Comparison of ENCODE assay signal across 16 cellular contexts in genomic region chr18:56085561-56085960, GRCh38.
DNase-seq lines count a peak whose midpoint lies in the region; TF ChIP-seq lines count a peak whose summit lies in the region.
"Had no signal": no experiment of that assay in that cellular context is flagged by ENCODE, and none has a peak within 500 bp of the region (broad histone marks: within the 10 kb centered on the region; RNA-seq: fewer than 3 reads in every experiment).

No MANE protein-coding gene starts in this region.

- no peak overlapping the region for H2AFZ ChIP-seq in mammary epithelial cell (ENCODE audit: low read depth, low read length)
- H2AFZ ChIP-seq: neural progenitor cell had no signal

- CTCF ChIA-PET in AG04449 (lab: Yijun Ruan, JAX), result interaction anchor here (1.2 kb wide), 1 partner anchor 88 kb away, joined by 3 read pairs; no protein-coding TSS in a partner anchor
- CTCF ChIA-PET in mammary epithelial cell (lab: Charles Lee; ENCODE audit: low non-redundant PET), result no interaction called here

- TF ChIP-seq POLR2A in spleen (IDR thresholded peaks at IDR 0.05), result no peak

- POLR2A ChIA-PET in AG04449 (lab: Yijun Ruan, JAX), result no interaction called here

- H3K27ac ChIP-seq in mammary epithelial cell (ENCODE audit: insufficient read depth, low read depth, low read length) (no peak overlapping the region), left ventricle myocardium inferior (replicated peaks) (peak overlapping the region; percentile 74), spleen (no peak overlapping the region)
- H3K27ac ChIP-seq: neural progenitor cell, stomach had no signal

- H3K9me3 ChIP-seq in mammary epithelial cell (replicated peaks; ENCODE audit: insufficient read depth, low read length) (no peaks in the 10 kb centered on the region), left ventricle myocardium inferior (replicated peaks) (no peaks in the 10 kb centered on the region), spleen (no peaks in the 10 kb centered on the region)
- H3K9me3 ChIP-seq: Caco-2, stomach had no signal

- H3K27me3 ChIP-seq in mammary epithelial cell (ENCODE audit: insufficient read depth, low read length) (no peaks in the 10 kb centered on the region), left ventricle myocardium inferior (ENCODE audit: low read depth) (no peaks in the 10 kb centered on the region), spleen (replicated peaks in 1 of 7) (no peaks in the 10 kb centered on the region)
- H3K27me3 ChIP-seq: neural progenitor cell, stomach had no signal

- in situ Hi-C loops in mammary epithelial cell (cut with MboI; ENCODE audit: low sequenced_read_pairs in 2 of 2), result no loop called here

- intact Hi-C loops in mammary epithelial cell (cut with micrococcal nuclease) (no loop called here), left ventricle myocardium inferior (cut with micrococcal nuclease) (loop anchor here (10.0 kb wide), 1 partner anchor 489 kb away; no protein-coding TSS in a partner anchor), spleen (cut with DNase I; ENCODE audit: low total_unique reads) (no loop called here)

- no peaks in the 10 kb centered on the region for H3K36me3 ChIP-seq in mammary epithelial cell (ENCODE audit: insufficient read depth, low read length)
- no peaks in the 10 kb centered on the region for H3K36me3 ChIP-seq in left ventricle myocardium inferior
- H3K36me3 ChIP-seq in spleen, result no peaks in the 10 kb centered on the region
- H3K36me3 ChIP-seq: neural progenitor cell, stomach had no signal

- H3K79me2 ChIP-seq in mammary epithelial cell (ENCODE audit: insufficient read depth, low read length), result no peaks in the 10 kb centered on the region

- H3K4me1 ChIP-seq in mammary epithelial cell (ENCODE audit: insufficient read depth, low read length) (peaks cover 4% of the 10 kb centered on the region), left ventricle myocardium inferior (peaks cover 28% of the 10 kb centered on the region), spleen (peaks cover 0 to 28% (median 11%) of the 10 kb centered on the region in 6 donors)
- H3K4me1 ChIP-seq: Caco-2 had no signal

- H4K20me1 ChIP-seq in mammary epithelial cell (ENCODE audit: insufficient read depth, low read length), result no peaks in the 10 kb centered on the region

- H3K4me3 ChIP-seq in AG04449 (ENCODE audit: low read depth, low read length), result no peak overlapping the region
- no peak overlapping the region for H3K4me3 ChIP-seq in mammary epithelial cell (replicated peaks in 1 of 3; ENCODE audit: insufficient read depth in 1 of 3, low read depth in 2 of 3, low read length in 3 of 3)
- no peak overlapping the region for H3K4me3 ChIP-seq in left ventricle myocardium inferior
- H3K4me3 ChIP-seq in spleen, result no peak overlapping the region
- H3K4me3 ChIP-seq: neural progenitor cell, stomach had no signal

- no peak for TF ChIP-seq CTCF in AG04449 (IDR thresholded peaks at IDR 0.05; ENCODE audit: insufficient read depth, low read length, missing control alignments)
- no peak for TF ChIP-seq CTCF in mammary epithelial cell (conservative IDR thresholded peaks at IDR 0.05 in 1 of 2, IDR thresholded peaks at IDR 0.05 in 1 of 2; ENCODE audit: extremely low read depth in 1 of 2, insufficient read depth in 1 of 2, low read depth in 1 of 2, low read length in 2 of 2)
- TF ChIP-seq CTCF in left ventricle myocardium inferior (IDR thresholded peaks at IDR 0.05; ENCODE audit: borderline replicate concordance), result no peak
- TF ChIP-seq CTCF in spleen (IDR thresholded peaks at IDR 0.05 in 8 of 11, conservative IDR thresholded peaks at IDR 0.05 in 3 of 11), result no peak

- H3K4me2 ChIP-seq in mammary epithelial cell (ENCODE audit: insufficient read depth, low read depth, low read length), result no peak overlapping the region
- H3K4me2 ChIP-seq: neural progenitor cell had no signal

- DNase-seq in AG04449 (ENCODE audit: low read depth, low spot score) (peak; percentile 47), HS-5 (ENCODE audit: low read depth) (peak; percentile 30), mammary epithelial cell (peak; percentile 80), left ventricle myocardium inferior (no peak), NCI-H1105 treated with DMSO at 0.1 percent for 48 hours (lab: John Stamatoyannopoulos, UW) (no peak), NCI-H2107 (lab: John Stamatoyannopoulos, UW) (no peak), cerebellar cortex (ENCODE audit: low spot score) (no peak), spleen (no peak)
- DNase-seq: activated gamma-delta T cell treated with Interleukin-2 at 50 U/mL for 16 hours; Caco-2; central memory CD4-positive, alpha-beta T cell; NCI-H1092; NCI-H345; small intestine; stomach had no signal

- dilution Hi-C loops in mammary epithelial cell (cut with HindIII; ENCODE audit: low sequenced_read_pairs), result no loop called here

- 45% methylated on average over 5 of the region's 5 CpGs for WGBS in mammary epithelial cell (ENCODE audit: low coverage, missing lambda C conversion rate)
- WGBS in spleen, 5 donors, result 67 to 81% (median 70%) methylated on average over 5 of the region's 5 CpGs

- H3K9ac ChIP-seq in mammary epithelial cell (ENCODE audit: insufficient read depth, low read length), result no peak overlapping the region
- H3K9ac ChIP-seq: neural progenitor cell had no signal

- no TSS peak for BruUV-seq in mammary epithelial cell (replicated peaks; lab: Mats Ljungman, UMichigan)

Comparison
In these comparisons a context has a peak if more than half of its experiments do, and no peak if none do; other contexts are left out.
1. DNase-seq: peak in AG04449 (single experiment), HS-5 (single experiment) and mammary epithelial cell (single experiment); none in left ventricle myocardium inferior (single experiment), NCI-H1105 treated with DMSO at 0.1 percent for 48 hours (single experiment), NCI-H2107 (single experiment), cerebellar cortex (single experiment) and spleen (single experiment).